In genomic region chr10:21363753-21364104, GRCh38 we compare ENCODE assay signal across 13 cellular contexts.
DNase-seq lines count a peak whose midpoint lies in the region; ATAC-seq and TF ChIP-seq lines count a peak whose summit lies in the region.
"Had no signal": no experiment of that assay in that cellular context is flagged by ENCODE, and none has a peak within 500 bp of the region (broad histone marks: within the 10 kb centered on the region; RNA-seq: fewer than 3 reads in every experiment).

No MANE protein-coding gene starts in this region.

- peaks cover 10% of the 10 kb centered on the region for H3K27me3 Mint-ChIP-seq in GM23338 (ENCODE audit: insufficient read depth, low read depth, poor library complexity)

- no peak for TF ChIP-seq POLR2A in esophagus muscularis mucosa (IDR thresholded peaks at IDR 0.05; ENCODE audit: low read depth)
- no peak for TF ChIP-seq POLR2A in body of pancreas (IDR thresholded peaks at IDR 0.05)

- H4K20me1 ChIP-seq in GM23338 (replicated peaks; ENCODE audit: insufficient read depth) (no peaks in the 10 kb centered on the region), osteoblast (ENCODE audit: insufficient read depth, low read length) (no peaks in the 10 kb centered on the region)

- intact Hi-C loops in esophagus muscularis mucosa (cut with DNase I) (no loop called here), body of pancreas (cut with DNase I) (no loop called here)

- peak overlapping the region; percentile 42; the same call in 1 of the 2 replicates for H3K4me2 ChIP-seq in GM23338
- H3K4me2 ChIP-seq in osteoblast (ENCODE audit: insufficient read depth, low read length): no peak overlapping the region

- no peaks in the 10 kb centered on the region for H3K79me2 ChIP-seq in GM23338 (replicated peaks; ENCODE audit: insufficient read depth)
- H3K79me2 ChIP-seq in osteoblast (ENCODE audit: insufficient read depth, low read length): no peaks in the 10 kb centered on the region

- no peaks in the 10 kb centered on the region for H3K36me3 ChIP-seq in GM23338 (ENCODE audit: insufficient read depth)
- H3K36me3 ChIP-seq in SK-N-MC (ENCODE audit: insufficient read depth, low read length): no peaks in the 10 kb centered on the region
- no peaks in the 10 kb centered on the region for H3K36me3 ChIP-seq in esophagus muscularis mucosa
- no peaks in the 10 kb centered on the region for H3K36me3 ChIP-seq in osteoblast (ENCODE audit: insufficient read depth, low read length)
- no peaks in the 10 kb centered on the region for H3K36me3 ChIP-seq in body of pancreas (replicated peaks in 1 of 2; ENCODE audit: insufficient read depth in 1 of 2, low read depth in 2 of 2)
- H3K36me3 ChIP-seq: stomach had no signal

- no peak for TF ChIP-seq CTCF in GM23338 (conservative IDR thresholded peaks at IDR 0.05; ENCODE audit: low read depth in 2 of 2)
- no peak for TF ChIP-seq CTCF in esophagus muscularis mucosa (IDR thresholded peaks at IDR 0.05)
- TF ChIP-seq CTCF in osteoblast (IDR thresholded peaks at IDR 0.05; ENCODE audit: extremely low read depth, low read depth, low read length): no peak
- no peak for TF ChIP-seq CTCF in body of pancreas (IDR thresholded peaks at IDR 0.05)

- H3F3A ChIP-seq in GM23338 (replicated peaks; ENCODE audit: low read depth): peaks cover 12% of the 10 kb centered on the region; the same call in 1 of the 2 replicates

- ATAC-seq in GM23338: peak; percentile 31; the same call in 2 of the 3 replicates
- ATAC-seq in GM18867 (IDR thresholded peaks at IDR 0.05; ENCODE audit: unreplicated experiment): no peak
- no peak for ATAC-seq in body of pancreas
- ATAC-seq: T-helper 17 cell had no signal

- no peak overlapping the region for H3K9ac ChIP-seq in SK-N-MC (ENCODE audit: insufficient read length)

- H3K9me3 Mint-ChIP-seq in GM23338: no peaks in the 10 kb centered on the region; the same call in 2 of the 3 replicates
- H3K9me3 Mint-ChIP-seq: activated naive CD4-positive, alpha-beta T cell treated with anti-CD3 and anti-CD28 coated beads for 36 hours had no signal

- H3K4me1 ChIP-seq in GM23338 (ENCODE audit: insufficient read depth): peaks cover 30% of the 10 kb centered on the region
- H3K4me1 ChIP-seq in esophagus muscularis mucosa: peaks cover 10 to 21% (median 13%) of the 10 kb centered on the region in 4 donors
- H3K4me1 ChIP-seq in osteoblast (ENCODE audit: insufficient read depth, low read length): peaks cover 24% of the 10 kb centered on the region
- no peaks in the 10 kb centered on the region for H3K4me1 ChIP-seq in body of pancreas
- H3K4me1 ChIP-seq: stomach had no signal

- H3K27me3 ChIP-seq in GM23338 (ENCODE audit: insufficient read depth) (no peaks in the 10 kb centered on the region), esophagus muscularis mucosa (no peaks in the 10 kb centered on the region), osteoblast (ENCODE audit: insufficient read depth, low read length) (no peaks in the 10 kb centered on the region), body of pancreas (no peaks in the 10 kb centered on the region)
- H3K27me3 ChIP-seq: stomach had no signal

- no peak overlapping the region for H2AFZ ChIP-seq in GM23338
- H2AFZ ChIP-seq in osteoblast (ENCODE audit: low read length): no peak overlapping the region

- no peaks in the 10 kb centered on the region for H3K9me2 ChIP-seq in GM23338 (ENCODE audit: insufficient read depth)

- H3K36me3 Mint-ChIP-seq in GM23338 (ENCODE audit: low read depth): no peaks in the 10 kb centered on the region

- TF ChIP-seq EP300 in esophagus muscularis mucosa (IDR thresholded peaks at IDR 0.05): no peak

- H3K27ac Mint-ChIP-seq in GM23338: peak overlapping the region; percentile 93
- H3K27ac Mint-ChIP-seq: activated naive CD4-positive, alpha-beta T cell treated with anti-CD3 and anti-CD28 coated beads for 36 hours had no signal

- H3K27ac ChIP-seq in GM23338 (ENCODE audit: low read depth) (peak overlapping the region; percentile 84), SK-N-MC (peak overlapping the region; percentile 72; the same call in 1 of the 2 replicates), esophagus muscularis mucosa (replicated peaks in 1 of 4) (peak overlapping the region in 3 of 4 donors; percentile 10 to 44 (median 22)), osteoblast (ENCODE audit: low read depth, low read length) (peak overlapping the region; percentile 19), body of pancreas (peak overlapping the region in 1 of 4 donors; percentile 23)
- H3K27ac ChIP-seq: C4-2B had no signal

- H3K4me3 ChIP-seq in GM23338: no peak overlapping the region
- H3K4me3 ChIP-seq in SK-N-MC: peak overlapping the region; percentile 35
- H3K4me3 ChIP-seq in esophagus muscularis mucosa: no peak overlapping the region
- H3K4me3 ChIP-seq in osteoblast (ENCODE audit: insufficient read depth, low read length): no peak overlapping the region
- no peak overlapping the region for H3K4me3 ChIP-seq in body of pancreas
- H3K4me3 ChIP-seq: stomach had no signal

- no peak overlapping the region for H3K4me3 Mint-ChIP-seq in GM23338
- H3K4me3 Mint-ChIP-seq: activated naive CD4-positive, alpha-beta T cell treated with anti-CD3 and anti-CD28 coated beads for 36 hours; T-helper 17 cell had no signal

- DNase-seq in GM23338 (ENCODE audit: low spot score) (no peak), SK-N-MC (ENCODE audit: low read depth, low spot score) (no peak), esophagus muscularis mucosa (ENCODE audit: extremely low spot score) (no peak), osteoblast (ENCODE audit: insufficient read length, low spot score, missing footprints) (no peak), body of pancreas (no peak), T-helper 9 cell (no peak)
- no peak for DNase-seq in activated CD4-positive, alpha-beta T cell treated with anti-CD3 and anti-CD28 coated beads for 48 hours
- DNase-seq: activated naive CD4-positive, alpha-beta T cell treated with anti-CD3 and anti-CD28 coated beads for 36 hours; Karpas-422; stomach; T-helper 17 cell had no signal

- H3K9me3 ChIP-seq in SK-N-MC (ENCODE audit: low read depth, low read length) (no peaks in the 10 kb centered on the region), esophagus muscularis mucosa (no peaks in the 10 kb centered on the region), osteoblast (ENCODE audit: low read depth, low read length) (no peaks in the 10 kb centered on the region), body of pancreas (no peaks in the 10 kb centered on the region)
- H3K9me3 ChIP-seq: stomach had no signal

- peaks cover 29% of the 10 kb centered on the region for H3K4me1 Mint-ChIP-seq in GM23338
- H3K4me1 Mint-ChIP-seq: T-helper 17 cell had no signal

- 93% methylated on average over 1 of the region's 1 CpG for WGBS in esophagus muscularis mucosa
- 88 to 94% methylated on average over 1 of the region's 1 CpG for WGBS in body of pancreas, 2 donors

TF ChIP-seq in GM23338, 12 proteins besides CTCF, POLR2A, EP300 and RAD21 (continues in another document):
- TF ChIP-seq, protein P1, sequence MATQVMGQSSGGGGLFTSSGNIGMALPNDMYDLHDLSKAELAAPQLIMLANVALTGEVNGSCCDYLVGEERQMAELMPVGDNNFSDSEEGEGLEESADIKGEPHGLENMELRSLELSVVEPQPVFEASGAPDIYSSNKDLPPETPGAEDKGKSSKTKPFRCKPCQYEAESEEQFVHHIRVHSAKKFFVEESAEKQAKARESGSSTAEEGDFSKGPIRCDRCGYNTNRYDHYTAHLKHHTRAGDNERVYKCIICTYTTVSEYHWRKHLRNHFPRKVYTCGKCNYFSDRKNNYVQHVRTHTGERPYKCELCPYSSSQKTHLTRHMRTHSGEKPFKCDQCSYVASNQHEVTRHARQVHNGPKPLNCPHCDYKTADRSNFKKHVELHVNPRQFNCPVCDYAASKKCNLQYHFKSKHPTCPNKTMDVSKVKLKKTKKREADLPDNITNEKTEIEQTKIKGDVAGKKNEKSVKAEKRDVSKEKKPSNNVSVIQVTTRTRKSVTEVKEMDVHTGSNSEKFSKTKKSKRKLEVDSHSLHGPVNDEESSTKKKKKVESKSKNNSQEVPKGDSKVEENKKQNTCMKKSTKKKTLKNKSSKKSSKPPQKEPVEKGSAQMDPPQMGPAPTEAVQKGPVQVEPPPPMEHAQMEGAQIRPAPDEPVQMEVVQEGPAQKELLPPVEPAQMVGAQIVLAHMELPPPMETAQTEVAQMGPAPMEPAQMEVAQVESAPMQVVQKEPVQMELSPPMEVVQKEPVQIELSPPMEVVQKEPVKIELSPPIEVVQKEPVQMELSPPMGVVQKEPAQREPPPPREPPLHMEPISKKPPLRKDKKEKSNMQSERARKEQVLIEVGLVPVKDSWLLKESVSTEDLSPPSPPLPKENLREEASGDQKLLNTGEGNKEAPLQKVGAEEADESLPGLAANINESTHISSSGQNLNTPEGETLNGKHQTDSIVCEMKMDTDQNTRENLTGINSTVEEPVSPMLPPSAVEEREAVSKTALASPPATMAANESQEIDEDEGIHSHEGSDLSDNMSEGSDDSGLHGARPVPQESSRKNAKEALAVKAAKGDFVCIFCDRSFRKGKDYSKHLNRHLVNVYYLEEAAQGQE (IDR thresholded peaks at IDR 0.05; ENCODE audit: unreplicated experiment): no peak
- TF ChIP-seq NANOG (IDR thresholded peaks at IDR 0.05; ENCODE audit: borderline replicate concordance) (no peak), STAT1 (IDR thresholded peaks at IDR 0.05; ENCODE audit: unreplicated experiment) (no peak), ZNF114 (CRISPR knock-in tag; IDR thresholded peaks at IDR 0.05) (no peak), EZH2phosphoT487 (IDR thresholded peaks at IDR 0.05; ENCODE audit: unreplicated experiment) (no peak), CREB1 (CRISPR knock-in tag; IDR thresholded peaks at IDR 0.05; ENCODE audit: low read depth) (no peak), ETS1 (IDR thresholded peaks at IDR 0.05) (no peak)
